ENCODE assay signal across 10 cellular contexts in genomic region chr18:55337908-55338521, GRCh38.
DNase-seq lines count a peak whose midpoint lies in the region; ATAC-seq, FAIRE-seq and TF ChIP-seq lines count a peak whose summit lies in the region.
"Had no signal": no experiment of that assay in that cellular context is flagged by ENCODE, and none has a peak within 500 bp of the region (broad histone marks: within the 10 kb centered on the region; RNA-seq: fewer than 3 reads in every experiment).

No MANE protein-coding gene starts in this region.

- H3K9ac ChIP-seq in GM23248 (peak overlapping the region; percentile 54), astrocyte (ENCODE audit: low read length) (peak overlapping the region; percentile 60)

- DNase-seq in GM23248 = peak; percentile 55
- DNase-seq in astrocyte (ENCODE audit: low read depth) = peak; percentile 27
- no peak for DNase-seq in left lobe of liver (ENCODE audit: low spot score)
- DNase-seq in substantia nigra (lab: John Stamatoyannopoulos, UW) = peak in 38 of 49 donors; percentile 8 to 84 (median 52)
- no peak for DNase-seq in hepatocyte (ENCODE audit: low spot score)
- no peak for DNase-seq in small intestine
- DNase-seq: NK-92 treated with Interleukin-12 subunit alpha and Interleukin-12 subunit beta, amount 100 ng/mL, for 24 hours; stimulated activated CD4-positive, alpha-beta T cell treated with anti-CD3 and anti-CD28 coated beads, Interleukin-4, amount 100 ng/mL, for 4 hours had no signal

- 0 out of 2 replicates have a peak, but pooled peaks cover 18% of the 10 kb centered on the region for H3F3A ChIP-seq in GM23248 (ENCODE audit: insufficient read depth)

- no peak overlapping the region for H3K27ac Mint-ChIP-seq in astrocyte (ENCODE audit: unreplicated experiment)

- FAIRE-seq in astrocyte (lab: Jason Lieb, UNC) (peak; percentile 32), small intestine (lab: Jason Lieb, UNC) (no peak)

- WGBS in GM23248 (ENCODE audit: low coverage in 1 of 2, low lambda C conversion rate in 2 of 2, missing lambda C conversion rate in 2 of 2), 2 experiments = 42 to 54% methylated on average over 13 of the region's 13 CpGs
- 89% methylated on average over 13 of the region's 13 CpGs for WGBS in hepatocyte (ENCODE audit: low lambda C conversion rate, missing lambda C conversion rate)
- WGBS in small intestine, 3 donors = 59 to 83% (median 75%) methylated on average over 13 of the region's 13 CpGs

- H3K4me3 Mint-ChIP-seq in astrocyte (ENCODE audit: unreplicated experiment) = no peak overlapping the region

- peaks cover 3% of the 10 kb centered on the region for H3K36me3 Mint-ChIP-seq in astrocyte (ENCODE audit: low read depth, unreplicated experiment)

- H3K9me3 Mint-ChIP-seq in astrocyte (ENCODE audit: unreplicated experiment) = no peaks in the 10 kb centered on the region

- H3K27ac ChIP-seq in GM23248 (peak overlapping the region; percentile 59), astrocyte (ENCODE audit: low read depth, low read length) (no peak overlapping the region), substantia nigra (ENCODE audit: low read depth, low read length, poor library complexity, severe bottlenecking) (peak overlapping the region; percentile 88), hepatocyte (no peak overlapping the region), small intestine (ENCODE audit: low read depth in 1 of 2, low read length in 1 of 2) (peak overlapping the region in 1 of 2 donors; percentile 62)

- H3K9me2 ChIP-seq in GM23248 (ENCODE audit: insufficient read depth) = no peaks in the 10 kb centered on the region
- H3K9me2 ChIP-seq in hepatocyte (replicated peaks; ENCODE audit: insufficient read depth) = no peaks in the 10 kb centered on the region

- H3K27me3 ChIP-seq in GM23248 (replicated peaks; ENCODE audit: insufficient read depth) (no peaks in the 10 kb centered on the region), astrocyte (ENCODE audit: insufficient read depth, low read length) (no peaks in the 10 kb centered on the region), hepatocyte (no peaks in the 10 kb centered on the region), small intestine (ENCODE audit: control insufficient read depth in 2 of 2, insufficient read depth in 2 of 2, low read length in 2 of 2) (no peaks in the 10 kb centered on the region)

- H3K9me3 ChIP-seq in GM23248 (ENCODE audit: low read depth) (no peaks in the 10 kb centered on the region), astrocyte (ENCODE audit: insufficient read depth, low read depth, low read length) (no peaks in the 10 kb centered on the region), hepatocyte (ENCODE audit: low read depth) (no peaks in the 10 kb centered on the region), small intestine (ENCODE audit: control insufficient read depth, low read depth) (no peaks in the 10 kb centered on the region)

- TF ChIP-seq CTCF in astrocyte (IDR thresholded peaks at IDR 0.05; ENCODE audit: insufficient read depth, low read depth, low read length) = no peak
- TF ChIP-seq CTCF in hepatocyte (IDR thresholded peaks at IDR 0.05; ENCODE audit: poor library complexity) = no peak

- no peaks in the 10 kb centered on the region for H3K36me3 ChIP-seq in GM23248 (ENCODE audit: low read depth)
- no peaks in the 10 kb centered on the region for H3K36me3 ChIP-seq in astrocyte (ENCODE audit: insufficient read depth, low read length)
- H3K36me3 ChIP-seq in hepatocyte (replicated peaks; ENCODE audit: insufficient read depth, low read depth) = no peaks in the 10 kb centered on the region
- no peaks in the 10 kb centered on the region for H3K36me3 ChIP-seq in small intestine (ENCODE audit: control insufficient read depth in 2 of 2, insufficient read depth in 2 of 2, low read length in 2 of 2)

- H3K4me1 ChIP-seq in GM23248 (ENCODE audit: insufficient read depth) = peaks cover 23% of the 10 kb centered on the region
- H3K4me1 ChIP-seq in astrocyte (ENCODE audit: insufficient read depth, low read length) = peaks cover 15% of the 10 kb centered on the region
- H3K4me1 ChIP-seq in hepatocyte (ENCODE audit: insufficient read depth) = peaks cover 6% of the 10 kb centered on the region
- H3K4me1 ChIP-seq in small intestine (ENCODE audit: control insufficient read depth in 2 of 2, insufficient read depth in 1 of 2, low read depth in 1 of 2, low read length in 1 of 2) = no peaks in the 10 kb centered on the region

- peak; percentile 68 for ATAC-seq in left lobe of liver
- no peak for ATAC-seq in HG03378 (IDR thresholded peaks at IDR 0.05; ENCODE audit: unreplicated experiment)
- no peak for ATAC-seq in HG02938 (IDR thresholded peaks at IDR 0.05; ENCODE audit: unreplicated experiment)

- H2AFZ ChIP-seq in GM23248 (peak overlapping the region; percentile 67), astrocyte (ENCODE audit: low read depth, low read length) (no peak overlapping the region), hepatocyte (no peak overlapping the region)

- H3K4me3 ChIP-seq in GM23248 = peak overlapping the region; percentile 43
- peak overlapping the region; percentile 8 for H3K4me3 ChIP-seq in astrocyte (ENCODE audit: insufficient read depth, low read depth, low read length)
- no peak overlapping the region for H3K4me3 ChIP-seq in hepatocyte
- no peak overlapping the region for H3K4me3 ChIP-seq in small intestine (ENCODE audit: low read depth in 1 of 2, low read length in 2 of 2)

- H3K4me1 Mint-ChIP-seq in astrocyte (ENCODE audit: low read depth, unreplicated experiment) = peaks cover 7% of the 10 kb centered on the region

- H4K20me1 ChIP-seq in GM23248 (ENCODE audit: insufficient read depth) = no peaks in the 10 kb centered on the region
- no peaks in the 10 kb centered on the region for H4K20me1 ChIP-seq in astrocyte (ENCODE audit: insufficient read depth, low read length)
- H4K20me1 ChIP-seq in hepatocyte (ENCODE audit: insufficient read depth, poor library complexity, severe bottlenecking) = no peaks in the 10 kb centered on the region

- H3K27me3 Mint-ChIP-seq in astrocyte (ENCODE audit: low read depth, unreplicated experiment) = no peaks in the 10 kb centered on the region

- in situ Hi-C loops in GM23248 (cut with MboI) = no loop called here

- H3K4me2 ChIP-seq in GM23248 (ENCODE audit: unreplicated experiment) (peak overlapping the region; percentile 58), astrocyte (ENCODE audit: low read length) (peak overlapping the region; percentile 79), hepatocyte (no peak overlapping the region)

- H3K79me2 ChIP-seq in GM23248 (ENCODE audit: insufficient read depth) (peaks cover 61% of the 10 kb centered on the region), astrocyte (ENCODE audit: insufficient read depth, low read length) (peaks cover 16% of the 10 kb centered on the region), hepatocyte (peaks cover 3% of the 10 kb centered on the region)

Comparison
In these comparisons a context has a peak if more than half of its experiments do, and no peak if none do; other contexts are left out.
1. DNase-seq: peak in GM23248 (single experiment), astrocyte (single experiment) and substantia nigra (38 of 49); none in left lobe of liver (single experiment), hepatocyte (single experiment) and small intestine (single experiment).
2. H3K27ac ChIP-seq: peak in GM23248 (single experiment) and substantia nigra (single experiment); none in astrocyte (single experiment) and hepatocyte (single experiment).
3. H3K4me3 ChIP-seq: peak in GM23248 (single experiment) and astrocyte (single experiment); none in hepatocyte (single experiment) and small intestine (0 of 2).